In the genomic region with DNA sequence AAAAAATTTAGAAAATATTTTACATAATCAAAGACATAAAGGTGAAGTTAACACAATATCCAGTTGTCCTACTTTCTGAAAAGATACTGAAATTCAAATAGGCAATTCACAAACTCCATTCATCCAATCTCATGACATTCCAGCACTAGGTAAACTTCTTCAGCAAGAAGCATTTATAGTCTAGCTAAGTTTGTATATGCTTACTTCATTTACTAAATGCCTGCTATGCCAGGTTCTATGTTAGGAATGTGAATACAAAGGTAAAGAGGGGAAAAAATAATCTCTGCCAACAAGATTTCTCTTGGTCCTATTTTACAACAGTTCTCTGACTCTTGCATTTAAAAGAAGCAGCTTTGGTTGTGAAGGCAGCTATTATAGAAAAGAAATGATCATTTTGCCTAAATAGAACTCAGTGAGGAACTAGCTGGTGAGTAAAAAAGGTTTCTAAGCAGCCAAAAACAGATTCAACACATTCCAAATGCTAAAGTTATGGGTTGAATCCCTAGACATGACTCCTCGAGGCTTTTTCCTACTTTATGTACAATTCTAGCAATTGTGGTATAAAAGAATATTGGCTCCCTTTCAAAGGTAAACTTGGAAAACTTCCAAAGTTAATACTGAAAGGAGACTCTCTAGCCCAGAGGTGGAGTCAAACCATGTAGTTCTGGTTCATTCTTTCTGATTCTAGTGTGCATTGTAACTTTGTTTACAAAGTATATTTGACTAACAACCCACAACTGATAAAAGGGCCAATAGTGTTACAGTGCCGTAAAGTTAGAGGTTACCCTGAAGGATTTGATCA, we compare ENCODE assay signal across 2 cellular contexts.
TF ChIP-seq lines count a peak whose summit lies in the region.

No MANE protein-coding gene starts in this region.

TF ChIP-seq in HEK293, 187 proteins besides CTCF, POLR2A, EP300 and RAD21:
- TF ChIP-seq, protein P1, sequence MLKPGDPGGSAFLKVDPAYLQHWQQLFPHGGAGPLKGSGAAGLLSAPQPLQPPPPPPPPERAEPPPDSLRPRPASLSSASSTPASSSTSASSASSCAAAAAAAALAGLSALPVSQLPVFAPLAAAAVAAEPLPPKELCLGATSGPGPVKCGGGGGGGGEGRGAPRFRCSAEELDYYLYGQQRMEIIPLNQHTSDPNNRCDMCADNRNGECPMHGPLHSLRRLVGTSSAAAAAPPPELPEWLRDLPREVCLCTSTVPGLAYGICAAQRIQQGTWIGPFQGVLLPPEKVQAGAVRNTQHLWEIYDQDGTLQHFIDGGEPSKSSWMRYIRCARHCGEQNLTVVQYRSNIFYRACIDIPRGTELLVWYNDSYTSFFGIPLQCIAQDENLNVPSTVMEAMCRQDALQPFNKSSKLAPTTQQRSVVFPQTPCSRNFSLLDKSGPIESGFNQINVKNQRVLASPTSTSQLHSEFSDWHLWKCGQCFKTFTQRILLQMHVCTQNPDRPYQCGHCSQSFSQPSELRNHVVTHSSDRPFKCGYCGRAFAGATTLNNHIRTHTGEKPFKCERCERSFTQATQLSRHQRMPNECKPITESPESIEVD (tag by site-specific recombination; IDR thresholded peaks at IDR 0.05), result peak; percentile 81
- TF ChIP-seq ZEB2 (tag by site-specific recombination; IDR thresholded peaks at IDR 0.05) (no peak), ZNF10 (tag by site-specific recombination; IDR thresholded peaks at IDR 0.05) (0 out of 2 replicates have a peak, but pooled peaks have one; percentile 41), ZNF843 (tag by site-specific recombination; IDR thresholded peaks at IDR 0.05) (peak; percentile 29; the same call in 1 of the 2 replicates), PRDM10 (tag by site-specific recombination; IDR thresholded peaks at IDR 0.05) (no peak)

TF ChIP-seq in GM12878, 131 proteins besides CTCF, POLR2A, EP300 and RAD21 (continued from another document):
- TF ChIP-seq, protein P2, sequence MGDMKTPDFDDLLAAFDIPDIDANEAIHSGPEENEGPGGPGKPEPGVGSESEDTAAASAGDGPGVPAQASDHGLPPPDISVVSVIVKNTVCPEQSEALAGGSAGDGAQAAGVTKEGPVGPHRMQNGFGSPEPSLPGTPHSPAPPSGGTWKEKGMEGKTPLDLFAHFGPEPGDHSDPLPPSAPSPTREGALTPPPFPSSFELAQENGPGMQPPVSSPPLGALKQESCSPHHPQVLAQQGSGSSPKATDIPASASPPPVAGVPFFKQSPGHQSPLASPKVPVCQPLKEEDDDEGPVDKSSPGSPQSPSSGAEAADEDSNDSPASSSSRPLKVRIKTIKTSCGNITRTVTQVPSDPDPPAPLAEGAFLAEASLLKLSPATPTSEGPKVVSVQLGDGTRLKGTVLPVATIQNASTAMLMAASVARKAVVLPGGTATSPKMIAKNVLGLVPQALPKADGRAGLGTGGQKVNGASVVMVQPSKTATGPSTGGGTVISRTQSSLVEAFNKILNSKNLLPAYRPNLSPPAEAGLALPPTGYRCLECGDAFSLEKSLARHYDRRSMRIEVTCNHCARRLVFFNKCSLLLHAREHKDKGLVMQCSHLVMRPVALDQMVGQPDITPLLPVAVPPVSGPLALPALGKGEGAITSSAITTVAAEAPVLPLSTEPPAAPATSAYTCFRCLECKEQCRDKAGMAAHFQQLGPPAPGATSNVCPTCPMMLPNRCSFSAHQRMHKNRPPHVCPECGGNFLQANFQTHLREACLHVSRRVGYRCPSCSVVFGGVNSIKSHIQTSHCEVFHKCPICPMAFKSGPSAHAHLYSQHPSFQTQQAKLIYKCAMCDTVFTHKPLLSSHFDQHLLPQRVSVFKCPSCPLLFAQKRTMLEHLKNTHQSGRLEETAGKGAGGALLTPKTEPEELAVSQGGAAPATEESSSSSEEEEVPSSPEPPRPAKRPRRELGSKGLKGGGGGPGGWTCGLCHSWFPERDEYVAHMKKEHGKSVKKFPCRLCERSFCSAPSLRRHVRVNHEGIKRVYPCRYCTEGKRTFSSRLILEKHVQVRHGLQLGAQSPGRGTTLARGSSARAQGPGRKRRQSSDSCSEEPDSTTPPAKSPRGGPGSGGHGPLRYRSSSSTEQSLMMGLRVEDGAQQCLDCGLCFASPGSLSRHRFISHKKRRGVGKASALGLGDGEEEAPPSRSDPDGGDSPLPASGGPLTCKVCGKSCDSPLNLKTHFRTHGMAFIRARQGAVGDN (IDR thresholded peaks at IDR 0.05), result no peak
- TF ChIP-seq SRF (IDR thresholded peaks at IDR 0.05; ENCODE audit: low read depth in 2 of 2, low read length in 2 of 2) (no peak), SPI1 (IDR thresholded peaks at IDR 0.05; ENCODE audit: borderline replicate concordance, insufficient read depth, low read depth, low read length) (no peak), SUZ12 (IDR thresholded peaks at IDR 0.05; ENCODE audit: unreplicated experiment) (no peak), PKNOX1 (IDR thresholded peaks at IDR 0.05) (no peak), NR2F1 (conservative IDR thresholded peaks at IDR 0.05) (no peak), CREM (IDR thresholded peaks at IDR 0.05; ENCODE audit: low read depth) (no peak), LARP7 (IDR thresholded peaks at IDR 0.05) (no peak), CEBPB (IDR thresholded peaks at IDR 0.05; ENCODE audit: borderline replicate concordance in 1 of 2, low read depth in 2 of 2, low read length in 2 of 2) (no peak), KAT2A (conservative IDR thresholded peaks at IDR 0.05; ENCODE audit: control insufficient read depth, low read depth, low read length) (no peak), STAT1 (conservative IDR thresholded peaks at IDR 0.05) (no peak), GABPA (IDR thresholded peaks at IDR 0.05; ENCODE audit: low read depth) (no peak)
- TF ChIP-seq, protein P3, sequence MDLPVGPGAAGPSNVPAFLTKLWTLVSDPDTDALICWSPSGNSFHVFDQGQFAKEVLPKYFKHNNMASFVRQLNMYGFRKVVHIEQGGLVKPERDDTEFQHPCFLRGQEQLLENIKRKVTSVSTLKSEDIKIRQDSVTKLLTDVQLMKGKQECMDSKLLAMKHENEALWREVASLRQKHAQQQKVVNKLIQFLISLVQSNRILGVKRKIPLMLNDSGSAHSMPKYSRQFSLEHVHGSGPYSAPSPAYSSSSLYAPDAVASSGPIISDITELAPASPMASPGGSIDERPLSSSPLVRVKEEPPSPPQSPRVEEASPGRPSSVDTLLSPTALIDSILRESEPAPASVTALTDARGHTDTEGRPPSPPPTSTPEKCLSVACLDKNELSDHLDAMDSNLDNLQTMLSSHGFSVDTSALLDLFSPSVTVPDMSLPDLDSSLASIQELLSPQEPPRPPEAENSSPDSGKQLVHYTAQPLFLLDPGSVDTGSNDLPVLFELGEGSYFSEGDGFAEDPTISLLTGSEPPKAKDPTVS (IDR thresholded peaks at IDR 0.05; ENCODE audit: low read depth, low read length), result no peak
